Comparison of ENCODE assay signal across 1 cellular context in genomic region chr12:56197921-56198635, GRCh38.
TF ChIP-seq lines count a peak whose summit lies in the region.

No MANE protein-coding gene starts in this region.

TF ChIP-seq in H1, 55 proteins besides CTCF, POLR2A, EP300 and RAD21:
- TF ChIP-seq HDAC6 (IDR thresholded peaks at IDR 0.05; ENCODE audit: low read depth, low read length) (no peak), FOSL1 (IDR thresholded peaks at IDR 0.05; ENCODE audit: insufficient read depth, low read depth, low read length) (no peak), SIX5 (IDR thresholded peaks at IDR 0.05; ENCODE audit: low read depth, low read length) (no peak), KDM1A (IDR thresholded peaks at IDR 0.05; ENCODE audit: borderline replicate concordance, low read length) (no peak), TBP (IDR thresholded peaks at IDR 0.05; ENCODE audit: low read depth, low read length) (no peak), JUND (IDR thresholded peaks at IDR 0.05; ENCODE audit: low read length) (no peak), PHF8 (conservative IDR thresholded peaks at IDR 0.05; ENCODE audit: low read depth, low read length) (no peak), NRF1 (IDR thresholded peaks at IDR 0.05; ENCODE audit: low read depth, low read length) (no peak), EZH2 (IDR thresholded peaks at IDR 0.05; ENCODE audit: low read depth, low read length, severe bottlenecking) (no peak), SRF (IDR thresholded peaks at IDR 0.05; ENCODE audit: low read depth, low read length) (no peak), RXRA (IDR thresholded peaks at IDR 0.05; ENCODE audit: insufficient read depth, low read depth, low read length) (no peak), BACH1 (IDR thresholded peaks at IDR 0.05; ENCODE audit: low read length) (no peak), BCL11A (IDR thresholded peaks at IDR 0.05; ENCODE audit: low read depth in 2 of 2, low read length in 2 of 2) (no peak), CTBP2 (IDR thresholded peaks at IDR 0.05; ENCODE audit: borderline replicate concordance, insufficient read depth, insufficient read length, low read length) (no peak), CHD2 (IDR thresholded peaks at IDR 0.05; ENCODE audit: low read length) (no peak), MAFK (IDR thresholded peaks at IDR 0.05; ENCODE audit: low read depth, low read length) (no peak), TEAD4 (IDR thresholded peaks at IDR 0.05; ENCODE audit: low read depth, low read length) (no peak), TAF1 (IDR thresholded peaks at IDR 0.05; ENCODE audit: low read depth, low read length) (no peak), SAP30 (IDR thresholded peaks at IDR 0.05; ENCODE audit: insufficient read depth, insufficient replicate concordance, low read length) (no peak), POU5F1 (IDR thresholded peaks at IDR 0.05; ENCODE audit: low read depth, low read length) (no peak)
TF ChIP-seq in H1: peak in this region for 0.
